10 cellular contexts compared by ENCODE assay signal in genomic region chr19:41546386-41546789, GRCh38. TPM values are rescaled to one million over a fixed set of nuclear protein-coding genes. Genes with fewer than 3 reads are reported as not detected.
DNase-seq lines count a peak whose midpoint lies in the region; ATAC-seq and TF ChIP-seq lines count a peak whose summit lies in the region.
"Had no signal": no experiment of that assay in that cellular context is flagged by ENCODE, and none has a peak within 500 bp of the region (broad histone marks: within the 10 kb centered on the region; RNA-seq: fewer than 3 reads in every experiment).

No MANE protein-coding gene starts in this region.

- peak overlapping the region; percentile 48 for H3K4me3 ChIP-seq in DOHH2 (ENCODE audit: low read length)
- no peak overlapping the region for H3K4me3 ChIP-seq in HAP-1
- H3K4me3 ChIP-seq in SK-N-SH (ENCODE audit: low read depth in 2 of 2, low read length in 1 of 2), result no peak overlapping the region

- no peaks in the 10 kb centered on the region for H3K27me3 Mint-ChIP-seq in activated T-cell treated with anti-CD3 and anti-CD28 coated beads, Interleukin-2, amount 50 U/mL, for 72 hours (ENCODE audit: low read depth)
- H3K27me3 Mint-ChIP-seq in memory B cell, result no peaks in the 10 kb centered on the region

- DNase-seq in activated T-cell treated with anti-CD3 and anti-CD28 coated beads, Interleukin-2, amount 50 U/mL, for 72 hours, result peak in 1 of 2 donors; percentile 63
- peak in 1 of 2 donors; percentile 44 for DNase-seq in memory B cell (ENCODE audit: low spot score in 2 of 2)
- no peak for DNase-seq in NCI-H2227 (lab: John Stamatoyannopoulos, UW; ENCODE audit: unreplicated experiment)
- no peak for DNase-seq in HAP-1 (ENCODE audit: low spot score in 2 of 2)
- no peak for DNase-seq in HCEC 1CT
- no peak for DNase-seq in SK-N-SH
- DNase-seq: foreskin keratinocyte had no signal

- TF ChIP-seq CTCF in DOHH2 (IDR thresholded peaks at IDR 0.05; ENCODE audit: low read depth, low read length, poor library complexity, severe bottlenecking) (no peak), SK-N-SH (IDR thresholded peaks at IDR 0.05) (no peak)

- peak overlapping the region; percentile 98 for H3K27ac Mint-ChIP-seq in activated T-cell treated with anti-CD3 and anti-CD28 coated beads, Interleukin-2, amount 50 U/mL, for 72 hours
- peak overlapping the region; percentile 87 for H3K27ac Mint-ChIP-seq in memory B cell

- no peaks in the 10 kb centered on the region for H3K9me3 ChIP-seq in DOHH2 (ENCODE audit: control insufficient read depth, insufficient read depth, low read length)
- no peaks in the 10 kb centered on the region for H3K9me3 ChIP-seq in HAP-1
- no peaks in the 10 kb centered on the region for H3K9me3 ChIP-seq in SK-N-SH

- H4K20me1 ChIP-seq in DOHH2 (ENCODE audit: control insufficient read depth, insufficient read depth, low read depth, low read length) (no peaks in the 10 kb centered on the region), SK-N-SH (ENCODE audit: insufficient read depth) (no peaks in the 10 kb centered on the region)

- H3K79me2 ChIP-seq in DOHH2 (ENCODE audit: control insufficient read depth, low read length) (peaks cover 21% of the 10 kb centered on the region), SK-N-SH (ENCODE audit: insufficient read depth) (no peaks in the 10 kb centered on the region)

- H3K36me3 Mint-ChIP-seq in activated T-cell treated with anti-CD3 and anti-CD28 coated beads, Interleukin-2, amount 50 U/mL, for 72 hours (ENCODE audit: insufficient read depth in 2 of 2), result peaks cover 6 to 18% of the 10 kb centered on the region in 2 donors
- peaks cover 7% of the 10 kb centered on the region for H3K36me3 Mint-ChIP-seq in memory B cell

- H3F3A ChIP-seq in DOHH2 (ENCODE audit: control insufficient read depth, insufficient read depth) (peaks cover 23% of the 10 kb centered on the region), SK-N-SH (replicated peaks; ENCODE audit: insufficient read depth) (no peaks in the 10 kb centered on the region)

- ATAC-seq in HG03095 (IDR thresholded peaks at IDR 0.05; ENCODE audit: unreplicated experiment) (peak; percentile 34), memory B cell (ENCODE audit: low read depth) (peak; percentile 70)
- ATAC-seq in activated T-cell treated with anti-CD3 and anti-CD28 coated beads, Interleukin-2, amount 50 U/mL, for 72 hours (replicated peaks in 1 of 2), result peak; percentile 19 to 49
- ATAC-seq: foreskin keratinocyte had no signal

- H3K9me2 ChIP-seq in DOHH2 (replicated peaks; ENCODE audit: control insufficient read depth, low read length) (no peaks in the 10 kb centered on the region), SK-N-SH (no peaks in the 10 kb centered on the region)

- H3K4me1 Mint-ChIP-seq in activated T-cell treated with anti-CD3 and anti-CD28 coated beads, Interleukin-2, amount 50 U/mL, for 72 hours (ENCODE audit: low read depth), result peaks cover 76% of the 10 kb centered on the region
- peaks cover 46% of the 10 kb centered on the region for H3K4me1 Mint-ChIP-seq in memory B cell

- H3K4me2 ChIP-seq in DOHH2 (ENCODE audit: low read length), result peak overlapping the region; percentile 58
- H3K4me2 ChIP-seq in SK-N-SH, result no peak overlapping the region

- H3K27ac ChIP-seq in DOHH2 (ENCODE audit: low read depth, low read length) (no peak overlapping the region), SK-N-SH (ENCODE audit: low read depth in 2 of 2, low read length in 1 of 2) (no peak overlapping the region)
- H3K27ac ChIP-seq: foreskin keratinocyte had no signal

- 22% methylated on average over 6 of the region's 6 CpGs for WGBS in SK-N-SH (ENCODE audit: low lambda C conversion rate)

- H3K4me3 Mint-ChIP-seq in activated T-cell treated with anti-CD3 and anti-CD28 coated beads, Interleukin-2, amount 50 U/mL, for 72 hours, result peak overlapping the region; percentile 84 to 88
- H3K4me3 Mint-ChIP-seq in memory B cell, result peak overlapping the region; percentile 89

- H3K9ac ChIP-seq in SK-N-SH, result no peak overlapping the region

- peaks cover 7% of the 10 kb centered on the region for H3K36me3 ChIP-seq in DOHH2 (ENCODE audit: control insufficient read depth, low read length)
- no peaks in the 10 kb centered on the region for H3K36me3 ChIP-seq in HAP-1 (replicated peaks)
- H3K36me3 ChIP-seq in SK-N-SH (replicated peaks in 1 of 2; ENCODE audit: control insufficient read depth in 1 of 2, insufficient read depth in 2 of 2, low read length in 1 of 2), result no peaks in the 10 kb centered on the region

- POLR2A ChIA-PET in SK-N-SH (lab: Yijun Ruan, JAX), result no interaction called here

- no peaks in the 10 kb centered on the region for H3K27me3 ChIP-seq in DOHH2 (ENCODE audit: control insufficient read depth, low read length)
- peaks cover 28% of the 10 kb centered on the region for H3K27me3 ChIP-seq in HAP-1 (ENCODE audit: low read depth)
- H3K27me3 ChIP-seq in SK-N-SH (ENCODE audit: insufficient read depth), result peaks cover 68% of the 10 kb centered on the region

- in situ Hi-C loops in HAP-1 (cut with MboI; ENCODE audit: low sequenced_read_pairs), result no loop called here

- no peak for TF ChIP-seq RAD21 in SK-N-SH (IDR thresholded peaks at IDR 0.05; ENCODE audit: low read length)

- H3K9me3 Mint-ChIP-seq in activated T-cell treated with anti-CD3 and anti-CD28 coated beads, Interleukin-2, amount 50 U/mL, for 72 hours, result no peaks in the 10 kb centered on the region
- H3K9me3 Mint-ChIP-seq in memory B cell, result no peaks in the 10 kb centered on the region

- H3K4me1 ChIP-seq in DOHH2 (ENCODE audit: control insufficient read depth, low read length) (peaks cover 49% of the 10 kb centered on the region), HAP-1 (no peaks in the 10 kb centered on the region), SK-N-SH (ENCODE audit: control insufficient read depth in 1 of 2, insufficient read depth in 2 of 2, low read depth in 1 of 2, low read length in 1 of 2) (no peaks in the 10 kb centered on the region)
- H3K4me1 ChIP-seq: foreskin keratinocyte had no signal

- TF ChIP-seq EP300 in SK-N-SH (IDR thresholded peaks at IDR 0.05; ENCODE audit: borderline replicate concordance in 1 of 2, low read depth in 1 of 2, low read length in 1 of 2), result no peak

- no peak overlapping the region for H2AFZ ChIP-seq in SK-N-SH (ENCODE audit: low read depth)

- CTCF ChIA-PET in SK-N-SH (lab: Yijun Ruan, JAX), result interaction anchor here (1.1 to 1.3 kb wide), 2 partner anchors 17 to 24 kb away, joined by 5 to 8 read pairs; no protein-coding TSS in a partner anchor

TF ChIP-seq in SK-N-SH, 30 proteins besides CTCF, POLR2A, EP300 and RAD21 (continues in another document):
- TF ChIP-seq FOSL2 (IDR thresholded peaks at IDR 0.05; ENCODE audit: borderline replicate concordance, low read depth) (no peak), TAF1 (IDR thresholded peaks at IDR 0.05; ENCODE audit: borderline replicate concordance, low read depth, low read length) (no peak), EZH2phosphoT487 (IDR thresholded peaks at IDR 0.05; ENCODE audit: borderline replicate concordance, low read depth) (no peak), RCOR1 (IDR thresholded peaks at IDR 0.05; ENCODE audit: low read length) (no peak), RXRA (IDR thresholded peaks at IDR 0.05; ENCODE audit: borderline replicate concordance, low read depth) (no peak), JUND (IDR thresholded peaks at IDR 0.05) (no peak), NRF1 (IDR thresholded peaks at IDR 0.05; ENCODE audit: low read depth, low read length) (no peak), REST (IDR thresholded peaks at IDR 0.05; ENCODE audit: low read depth, low read length) (no peak), MXI1 (IDR thresholded peaks at IDR 0.05; ENCODE audit: low read depth, low read length) (no peak), YY1 (IDR thresholded peaks at IDR 0.05; ENCODE audit: low read depth) (no peak), ZBTB33 (IDR thresholded peaks at IDR 0.05; ENCODE audit: borderline replicate concordance, low read depth) (no peak)

RNA-seq across cellular contexts. Expression of gene CEACAM21, which starts 29.6 kb away (rescaled TPM):
- total RNA-seq in activated T-cell treated with anti-CD3 and anti-CD28 coated beads, Interleukin-2, amount 50 U/mL, for 72 hours, result 10 to 100 TPM; 38.4 to 41.7 TPM
- not detected in 2 replicates for polyA plus RNA-seq in SK-N-SH (2012; rRNA removed)
- polyA plus RNA-seq in SK-N-SH (2012; cell fraction: cytosol; rRNA removed), result not detected in 2 replicates
- not detected in 2 replicates for polyA plus RNA-seq in SK-N-SH (2012; cell fraction: nucleus; rRNA removed)
- total RNA-seq: foreskin keratinocyte, osteocyte had no signal
- polyA plus RNA-seq: foreskin keratinocyte had no signal
